ENCODE assay signal across 2 cellular contexts in genomic region chr1:16094453-16095158, GRCh38.
TF ChIP-seq lines count a peak whose summit lies in the region.

No MANE protein-coding gene starts in this region.

TF ChIP-seq in HepG2, 621 proteins besides CTCF, POLR2A, EP300 and RAD21 (continued from another document):
- TF ChIP-seq NFAT5 (CRISPR knock-in tag; IDR thresholded peaks at IDR 0.05) (no peak), ELK4 (CRISPR knock-in tag; IDR thresholded peaks at IDR 0.05; ENCODE audit: borderline replicate concordance) (no peak), MIER2 (CRISPR knock-in tag; IDR thresholded peaks at IDR 0.05) (no peak), ZNF629 (CRISPR knock-in tag; conservative IDR thresholded peaks at IDR 0.05) (peak; percentile 44; the same call in 1 of the 2 replicates), ZNF740 (CRISPR knock-in tag; IDR thresholded peaks at IDR 0.05) (no peak), ZMAT5 (CRISPR knock-in tag; IDR thresholded peaks at IDR 0.05; ENCODE audit: borderline replicate concordance, low read depth) (no peak), ELF1 (CRISPR knock-in tag; IDR thresholded peaks at IDR 0.05) (no peak), CEBPZ (IDR thresholded peaks at IDR 0.05; ENCODE audit: low read length) (no peak), ZNF432 (CRISPR knock-in tag; IDR thresholded peaks at IDR 0.05; ENCODE audit: borderline replicate concordance) (no peak)

TF ChIP-seq in K562, 482 proteins besides CTCF, POLR2A, EP300 and RAD21 (continued from another document):
- no peak for TF ChIP-seq CEBPZ (IDR thresholded peaks at IDR 0.05; ENCODE audit: borderline replicate concordance, low read depth, low read length)
- TF ChIP-seq HDAC1 (IDR thresholded peaks at IDR 0.05) = 0 out of 4 replicates have a peak, but pooled peaks of 1 of the 2 experiments have one; percentile 30
- no peak for TF ChIP-seq CCAR2 (IDR thresholded peaks at IDR 0.05; ENCODE audit: low read depth, low read length)
- peak; percentile 80; the same call in 1 of the 2 replicates for TF ChIP-seq ZKSCAN1 (IDR thresholded peaks at IDR 0.05; ENCODE audit: low read depth, low read length)
- TF ChIP-seq HNRNPUL1 (IDR thresholded peaks at IDR 0.05; ENCODE audit: low read length) = no peak
- TF ChIP-seq UBTF (IDR thresholded peaks at IDR 0.05; ENCODE audit: borderline replicate concordance in 1 of 2, low read depth in 2 of 2, low read length in 2 of 2) = no peak
